In the genomic region with DNA sequence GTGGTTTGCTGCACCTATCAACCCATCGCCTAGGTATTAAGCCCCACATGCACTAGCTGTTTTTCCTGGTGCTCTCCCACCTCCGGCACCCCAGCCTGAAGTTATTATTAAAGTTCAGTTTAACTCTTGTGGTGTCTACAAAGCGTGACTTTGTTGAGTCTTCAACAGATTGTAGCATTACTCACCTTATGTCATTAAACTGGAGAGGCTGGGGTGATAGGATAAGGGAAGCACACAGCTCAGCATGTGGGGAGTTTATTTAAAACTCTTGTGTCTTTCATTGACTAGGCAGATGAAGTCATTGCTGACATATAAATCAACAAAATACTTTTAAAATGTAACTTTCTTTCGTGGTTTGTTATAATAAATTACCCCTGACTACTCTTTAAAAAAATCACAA, we compare ENCODE assay signal across 1 cellular context.
TF ChIP-seq lines count a peak whose summit lies in the region.

No MANE protein-coding gene starts in this region.

TF ChIP-seq in K562, 482 proteins besides CTCF, POLR2A, EP300 and RAD21 (continued from another document and continues in another):
- no peak for TF ChIP-seq MED1 (CRISPR knock-in tag; IDR thresholded peaks at IDR 0.05; ENCODE audit: borderline replicate concordance)
- TF ChIP-seq, protein P1, sequence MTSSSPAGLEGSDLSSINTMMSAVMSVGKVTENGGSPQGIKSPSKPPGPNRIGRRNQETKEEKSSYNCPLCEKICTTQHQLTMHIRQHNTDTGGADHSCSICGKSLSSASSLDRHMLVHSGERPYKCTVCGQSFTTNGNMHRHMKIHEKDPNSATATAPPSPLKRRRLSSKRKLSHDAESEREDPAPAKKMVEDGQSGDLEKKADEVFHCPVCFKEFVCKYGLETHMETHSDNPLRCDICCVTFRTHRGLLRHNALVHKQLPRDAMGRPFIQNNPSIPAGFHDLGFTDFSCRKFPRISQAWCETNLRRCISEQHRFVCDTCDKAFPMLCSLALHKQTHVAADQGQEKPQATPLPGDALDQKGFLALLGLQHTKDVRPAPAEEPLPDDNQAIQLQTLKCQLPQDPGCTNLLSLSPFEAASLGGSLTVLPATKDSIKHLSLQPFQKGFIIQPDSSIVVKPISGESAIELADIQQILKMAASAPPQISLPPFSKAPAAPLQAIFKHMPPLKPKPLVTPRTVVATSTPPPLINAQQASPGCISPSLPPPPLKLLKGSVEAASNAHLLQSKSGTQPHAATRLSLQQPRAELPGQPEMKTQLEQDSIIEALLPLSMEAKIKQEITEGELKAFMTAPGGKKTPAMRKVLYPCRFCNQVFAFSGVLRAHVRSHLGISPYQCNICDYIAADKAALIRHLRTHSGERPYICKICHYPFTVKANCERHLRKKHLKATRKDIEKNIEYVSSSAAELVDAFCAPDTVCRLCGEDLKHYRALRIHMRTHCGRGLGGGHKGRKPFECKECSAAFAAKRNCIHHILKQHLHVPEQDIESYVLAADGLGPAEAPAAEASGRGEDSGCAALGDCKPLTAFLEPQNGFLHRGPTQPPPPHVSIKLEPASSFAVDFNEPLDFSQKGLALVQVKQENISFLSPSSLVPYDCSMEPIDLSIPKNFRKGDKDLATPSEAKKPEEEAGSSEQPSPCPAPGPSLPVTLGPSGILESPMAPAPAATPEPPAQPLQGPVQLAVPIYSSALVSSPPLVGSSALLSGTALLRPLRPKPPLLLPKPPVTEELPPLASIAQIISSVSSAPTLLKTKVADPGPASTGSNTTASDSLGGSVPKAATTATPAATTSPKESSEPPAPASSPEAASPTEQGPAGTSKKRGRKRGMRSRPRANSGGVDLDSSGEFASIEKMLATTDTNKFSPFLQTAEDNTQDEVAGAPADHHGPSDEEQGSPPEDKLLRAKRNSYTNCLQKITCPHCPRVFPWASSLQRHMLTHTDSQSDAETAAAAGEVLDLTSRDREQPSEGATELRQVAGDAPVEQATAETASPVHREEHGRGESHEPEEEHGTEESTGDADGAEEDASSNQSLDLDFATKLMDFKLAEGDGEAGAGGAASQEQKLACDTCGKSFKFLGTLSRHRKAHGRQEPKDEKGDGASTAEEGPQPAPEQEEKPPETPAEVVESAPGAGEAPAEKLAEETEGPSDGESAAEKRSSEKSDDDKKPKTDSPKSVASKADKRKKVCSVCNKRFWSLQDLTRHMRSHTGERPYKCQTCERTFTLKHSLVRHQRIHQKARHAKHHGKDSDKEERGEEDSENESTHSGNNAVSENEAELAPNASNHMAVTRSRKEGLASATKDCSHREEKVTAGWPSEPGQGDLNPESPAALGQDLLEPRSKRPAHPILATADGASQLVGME (CRISPR knock-in tag; IDR thresholded peaks at IDR 0.05) = no peak
- no peak for TF ChIP-seq SETDB1 (IDR thresholded peaks at IDR 0.05; ENCODE audit: low read length)
- TF ChIP-seq PTBP1 (IDR thresholded peaks at IDR 0.05; ENCODE audit: low read depth, low read length) = no peak
- TF ChIP-seq FOSL1 (tag; conservative IDR thresholded peaks at IDR 0.05) = 0 out of 2 replicates have a peak, but pooled peaks have one; percentile 31
- TF ChIP-seq ZNF830 (CRISPR knock-in tag; IDR thresholded peaks at IDR 0.05) = no peak
- no peak for TF ChIP-seq PRMT5 (CRISPR knock-in tag; IDR thresholded peaks at IDR 0.05)
- TF ChIP-seq XRCC3 (IDR thresholded peaks at IDR 0.05) = no peak
- TF ChIP-seq POLR3G (IDR thresholded peaks at IDR 0.05; ENCODE audit: extremely low read depth, insufficient read length, insufficient replicate concordance) = no peak
- TF ChIP-seq, protein P2, sequence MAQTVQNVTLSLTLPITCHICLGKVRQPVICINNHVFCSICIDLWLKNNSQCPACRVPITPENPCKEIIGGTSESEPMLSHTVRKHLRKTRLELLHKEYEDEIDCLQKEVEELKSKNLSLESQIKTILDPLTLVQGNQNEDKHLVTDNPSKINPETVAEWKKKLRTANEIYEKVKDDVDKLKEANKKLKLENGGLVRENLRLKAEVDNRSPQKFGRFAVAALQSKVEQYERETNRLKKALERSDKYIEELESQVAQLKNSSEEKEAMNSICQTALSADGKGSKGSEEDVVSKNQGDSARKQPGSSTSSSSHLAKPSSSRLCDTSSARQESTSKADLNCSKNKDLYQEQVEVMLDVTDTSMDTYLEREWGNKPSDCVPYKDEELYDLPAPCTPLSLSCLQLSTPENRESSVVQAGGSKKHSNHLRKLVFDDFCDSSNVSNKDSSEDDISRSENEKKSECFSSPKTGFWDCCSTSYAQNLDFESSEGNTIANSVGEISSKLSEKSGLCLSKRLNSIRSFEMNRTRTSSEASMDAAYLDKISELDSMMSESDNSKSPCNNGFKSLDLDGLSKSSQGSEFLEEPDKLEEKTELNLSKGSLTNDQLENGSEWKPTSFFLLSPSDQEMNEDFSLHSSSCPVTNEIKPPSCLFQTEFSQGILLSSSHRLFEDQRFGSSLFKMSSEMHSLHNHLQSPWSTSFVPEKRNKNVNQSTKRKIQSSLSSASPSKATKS (CRISPR knock-in tag; IDR thresholded peaks at IDR 0.05) = no peak
- TF ChIP-seq ESRRB (CRISPR knock-in tag; IDR thresholded peaks at IDR 0.05; ENCODE audit: borderline replicate concordance) = no peak
- TF ChIP-seq LARP7 (IDR thresholded peaks at IDR 0.05) = no peak
- TF ChIP-seq POLR2AphosphoS2 (IDR thresholded peaks at IDR 0.05; ENCODE audit: low read length) = no peak
- TF ChIP-seq SRSF7 (optimal IDR thresholded peaks at IDR 0.05; ENCODE audit: low read depth, low read length) = no peak
- TF ChIP-seq NUFIP1 (IDR thresholded peaks at IDR 0.05; ENCODE audit: partially characterized antibody) = no peak
- TF ChIP-seq, protein P3, sequence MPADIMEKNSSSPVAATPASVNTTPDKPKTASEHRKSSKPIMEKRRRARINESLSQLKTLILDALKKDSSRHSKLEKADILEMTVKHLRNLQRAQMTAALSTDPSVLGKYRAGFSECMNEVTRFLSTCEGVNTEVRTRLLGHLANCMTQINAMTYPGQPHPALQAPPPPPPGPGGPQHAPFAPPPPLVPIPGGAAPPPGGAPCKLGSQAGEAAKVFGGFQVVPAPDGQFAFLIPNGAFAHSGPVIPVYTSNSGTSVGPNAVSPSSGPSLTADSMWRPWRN (IDR thresholded peaks at IDR 0.05; ENCODE audit: low read depth) = 0 out of 2 replicates have a peak, but pooled peaks have one; percentile 18
- TF ChIP-seq NONO (IDR thresholded peaks at IDR 0.05; ENCODE audit: low read depth in 2 of 2, low read length in 1 of 2) = no peak
- no peak for TF ChIP-seq ZNF644 (tag; IDR thresholded peaks at IDR 0.05; ENCODE audit: low read depth)
- no peak for TF ChIP-seq DMBX1 (CRISPR knock-in tag; IDR thresholded peaks at IDR 0.05; ENCODE audit: borderline replicate concordance)
- peak; percentile 42; the same call in 1 of the 2 replicates for TF ChIP-seq CBFA2T2 (conservative IDR thresholded peaks at IDR 0.05)
- no peak for TF ChIP-seq ZNF696 (CRISPR knock-in tag; conservative IDR thresholded peaks at IDR 0.05)
- peak; percentile 38; the same call in 1 of the 2 replicates for TF ChIP-seq TAL1 (IDR thresholded peaks at IDR 0.05)
- TF ChIP-seq, protein P4, sequence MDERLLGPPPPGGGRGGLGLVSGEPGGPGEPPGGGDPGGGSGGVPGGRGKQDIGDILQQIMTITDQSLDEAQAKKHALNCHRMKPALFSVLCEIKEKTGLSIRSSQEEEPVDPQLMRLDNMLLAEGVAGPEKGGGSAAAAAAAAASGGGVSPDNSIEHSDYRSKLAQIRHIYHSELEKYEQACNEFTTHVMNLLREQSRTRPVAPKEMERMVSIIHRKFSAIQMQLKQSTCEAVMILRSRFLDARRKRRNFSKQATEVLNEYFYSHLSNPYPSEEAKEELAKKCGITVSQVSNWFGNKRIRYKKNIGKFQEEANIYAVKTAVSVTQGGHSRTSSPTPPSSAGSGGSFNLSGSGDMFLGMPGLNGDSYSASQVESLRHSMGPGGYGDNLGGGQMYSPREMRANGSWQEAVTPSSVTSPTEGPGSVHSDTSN (CRISPR knock-in tag; IDR thresholded peaks at IDR 0.05; ENCODE audit: low read depth) = no peak
- TF ChIP-seq, protein P4 (tag; conservative IDR thresholded peaks at IDR 0.05; ENCODE audit: low read depth) = no peak
- TF ChIP-seq, protein P5, sequence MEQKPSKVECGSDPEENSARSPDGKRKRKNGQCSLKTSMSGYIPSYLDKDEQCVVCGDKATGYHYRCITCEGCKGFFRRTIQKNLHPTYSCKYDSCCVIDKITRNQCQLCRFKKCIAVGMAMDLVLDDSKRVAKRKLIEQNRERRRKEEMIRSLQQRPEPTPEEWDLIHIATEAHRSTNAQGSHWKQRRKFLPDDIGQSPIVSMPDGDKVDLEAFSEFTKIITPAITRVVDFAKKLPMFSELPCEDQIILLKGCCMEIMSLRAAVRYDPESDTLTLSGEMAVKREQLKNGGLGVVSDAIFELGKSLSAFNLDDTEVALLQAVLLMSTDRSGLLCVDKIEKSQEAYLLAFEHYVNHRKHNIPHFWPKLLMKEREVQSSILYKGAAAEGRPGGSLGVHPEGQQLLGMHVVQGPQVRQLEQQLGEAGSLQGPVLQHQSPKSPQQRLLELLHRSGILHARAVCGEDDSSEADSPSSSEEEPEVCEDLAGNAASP (IDR thresholded peaks at IDR 0.05) = no peak
- TF ChIP-seq, protein P6, sequence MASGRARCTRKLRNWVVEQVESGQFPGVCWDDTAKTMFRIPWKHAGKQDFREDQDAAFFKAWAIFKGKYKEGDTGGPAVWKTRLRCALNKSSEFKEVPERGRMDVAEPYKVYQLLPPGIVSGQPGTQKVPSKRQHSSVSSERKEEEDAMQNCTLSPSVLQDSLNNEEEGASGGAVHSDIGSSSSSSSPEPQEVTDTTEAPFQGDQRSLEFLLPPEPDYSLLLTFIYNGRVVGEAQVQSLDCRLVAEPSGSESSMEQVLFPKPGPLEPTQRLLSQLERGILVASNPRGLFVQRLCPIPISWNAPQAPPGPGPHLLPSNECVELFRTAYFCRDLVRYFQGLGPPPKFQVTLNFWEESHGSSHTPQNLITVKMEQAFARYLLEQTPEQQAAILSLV (tag; IDR thresholded peaks at IDR 0.05) = no peak
- TF ChIP-seq RFX7 (CRISPR knock-in tag; IDR thresholded peaks at IDR 0.05) = no peak
- TF ChIP-seq, protein P7, sequence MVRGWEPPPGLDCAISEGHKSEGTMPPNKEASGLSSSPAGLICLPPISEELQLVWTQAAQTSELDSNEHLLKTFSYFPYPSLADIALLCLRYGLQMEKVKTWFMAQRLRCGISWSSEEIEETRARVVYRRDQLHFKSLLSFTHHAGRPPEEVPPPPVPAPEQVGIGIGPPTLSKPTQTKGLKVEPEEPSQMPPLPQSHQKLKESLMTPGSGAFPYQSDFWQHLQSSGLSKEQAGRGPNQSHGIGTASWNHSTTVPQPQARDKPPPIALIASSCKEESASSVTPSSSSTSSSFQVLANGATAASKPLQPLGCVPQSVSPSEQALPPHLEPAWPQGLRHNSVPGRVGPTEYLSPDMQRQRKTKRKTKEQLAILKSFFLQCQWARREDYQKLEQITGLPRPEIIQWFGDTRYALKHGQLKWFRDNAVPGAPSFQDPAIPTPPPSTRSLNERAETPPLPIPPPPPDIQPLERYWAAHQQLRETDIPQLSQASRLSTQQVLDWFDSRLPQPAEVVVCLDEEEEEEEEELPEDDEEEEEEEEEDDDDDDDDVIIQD (CRISPR knock-in tag; IDR thresholded peaks at IDR 0.05) = no peak
- no peak for TF ChIP-seq GTF2E2 (tag; IDR thresholded peaks at IDR 0.05)
- TF ChIP-seq L3MBTL2 (IDR thresholded peaks at IDR 0.05) = no peak
- TF ChIP-seq, protein P8, sequence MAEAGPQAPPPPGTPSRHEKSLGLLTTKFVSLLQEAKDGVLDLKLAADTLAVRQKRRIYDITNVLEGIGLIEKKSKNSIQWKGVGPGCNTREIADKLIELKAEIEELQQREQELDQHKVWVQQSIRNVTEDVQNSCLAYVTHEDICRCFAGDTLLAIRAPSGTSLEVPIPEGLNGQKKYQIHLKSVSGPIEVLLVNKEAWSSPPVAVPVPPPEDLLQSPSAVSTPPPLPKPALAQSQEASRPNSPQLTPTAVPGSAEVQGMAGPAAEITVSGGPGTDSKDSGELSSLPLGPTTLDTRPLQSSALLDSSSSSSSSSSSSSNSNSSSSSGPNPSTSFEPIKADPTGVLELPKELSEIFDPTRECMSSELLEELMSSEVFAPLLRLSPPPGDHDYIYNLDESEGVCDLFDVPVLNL (CRISPR knock-in tag; IDR thresholded peaks at IDR 0.05; ENCODE audit: low read depth) = no peak
- no peak for TF ChIP-seq ELF1 (tag; IDR thresholded peaks at IDR 0.05)
- no peak for TF ChIP-seq DIDO1 (tag; IDR thresholded peaks at IDR 0.05; ENCODE audit: low read depth)
- TF ChIP-seq, protein P9, sequence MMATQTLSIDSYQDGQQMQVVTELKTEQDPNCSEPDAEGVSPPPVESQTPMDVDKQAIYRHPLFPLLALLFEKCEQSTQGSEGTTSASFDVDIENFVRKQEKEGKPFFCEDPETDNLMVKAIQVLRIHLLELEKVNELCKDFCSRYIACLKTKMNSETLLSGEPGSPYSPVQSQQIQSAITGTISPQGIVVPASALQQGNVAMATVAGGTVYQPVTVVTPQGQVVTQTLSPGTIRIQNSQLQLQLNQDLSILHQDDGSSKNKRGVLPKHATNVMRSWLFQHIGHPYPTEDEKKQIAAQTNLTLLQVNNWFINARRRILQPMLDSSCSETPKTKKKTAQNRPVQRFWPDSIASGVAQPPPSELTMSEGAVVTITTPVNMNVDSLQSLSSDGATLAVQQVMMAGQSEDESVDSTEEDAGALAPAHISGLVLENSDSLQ (IDR thresholded peaks at IDR 0.05) = no peak
- TF ChIP-seq, protein P10, sequence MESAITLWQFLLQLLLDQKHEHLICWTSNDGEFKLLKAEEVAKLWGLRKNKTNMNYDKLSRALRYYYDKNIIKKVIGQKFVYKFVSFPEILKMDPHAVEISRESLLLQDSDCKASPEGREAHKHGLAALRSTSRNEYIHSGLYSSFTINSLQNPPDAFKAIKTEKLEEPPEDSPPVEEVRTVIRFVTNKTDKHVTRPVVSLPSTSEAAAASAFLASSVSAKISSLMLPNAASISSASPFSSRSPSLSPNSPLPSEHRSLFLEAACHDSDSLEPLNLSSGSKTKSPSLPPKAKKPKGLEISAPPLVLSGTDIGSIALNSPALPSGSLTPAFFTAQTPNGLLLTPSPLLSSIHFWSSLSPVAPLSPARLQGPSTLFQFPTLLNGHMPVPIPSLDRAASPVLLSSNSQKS (CRISPR knock-in tag; IDR thresholded peaks at IDR 0.05) = no peak
- no peak for TF ChIP-seq KLF10 (CRISPR knock-in tag; IDR thresholded peaks at IDR 0.05)
- no peak for TF ChIP-seq NFXL1 (CRISPR knock-in tag; IDR thresholded peaks at IDR 0.05)
- TF ChIP-seq MCM5 (IDR thresholded peaks at IDR 0.05; ENCODE audit: low read depth) = no peak
- no peak for TF ChIP-seq PCBP1 (IDR thresholded peaks at IDR 0.05; ENCODE audit: low read depth, low read length, poor library complexity, severe bottlenecking)
- no peak for TF ChIP-seq KDM1A (IDR thresholded peaks at IDR 0.05)
- TF ChIP-seq TCF3 (CRISPR knock-in tag; IDR thresholded peaks at IDR 0.05) = peak; percentile 77
- TF ChIP-seq PHTF2 (CRISPR knock-in tag; IDR thresholded peaks at IDR 0.05) = no peak
- no peak for TF ChIP-seq ZNF766 (CRISPR knock-in tag; conservative IDR thresholded peaks at IDR 0.05)
